In genomic region chr2:25817006-25817405, GRCh38 we compare ENCODE assay signal across 1 cellular context.
A peak's percentile ranks its signal among the peaks of the same experiment; 100 is the strongest.
TF ChIP-seq lines count a peak whose summit lies in the region.

No MANE protein-coding gene starts in this region.

TF ChIP-seq in IMR-90, 13 proteins besides CTCF, POLR2A, EP300 and RAD21:
- no peak for TF ChIP-seq NFE2L2 (IDR thresholded peaks at IDR 0.05; ENCODE audit: low read depth, low read length)
- no peak for TF ChIP-seq FOS (IDR thresholded peaks at IDR 0.05; ENCODE audit: low read depth, low read length)
- TF ChIP-seq USF2 (IDR thresholded peaks at IDR 0.05; ENCODE audit: low read depth, low read length): no peak
- peak; percentile 52 for TF ChIP-seq CEBPB (IDR thresholded peaks at IDR 0.05; ENCODE audit: low read depth, low read length)
- TF ChIP-seq CHD1 (IDR thresholded peaks at IDR 0.05; ENCODE audit: low read depth, low read length): no peak
